In genomic region chr20:36392989-36393388, GRCh38 we compare ENCODE assay signal across 6 cellular contexts.
"Had no signal": no experiment of that assay in that cellular context is flagged by ENCODE, and none has a peak within 500 bp of the region (broad histone marks: within the 10 kb centered on the region; RNA-seq: fewer than 3 reads in every experiment).

No MANE protein-coding gene starts in this region.

- H3K27ac ChIP-seq: HL-60 had no signal

- H3K4me3 ChIP-seq: K562 had no signal

- H3K9me3 Mint-ChIP-seq: IgD-negative memory B cell had no signal

- H3K4me1 Mint-ChIP-seq: IgD-negative memory B cell had no signal

- DNase-seq: IMR-90, KBM-7, KG1 had no signal

- H3K27ac Mint-ChIP-seq: IgD-negative memory B cell had no signal

- ATAC-seq: K562 had no signal

- H3K4me3 Mint-ChIP-seq: IgD-negative memory B cell had no signal
